ENCODE assay signal across 19 cellular contexts in genomic region chr12:68176252-68176651, GRCh38. TPM values are rescaled to one million over a fixed set of nuclear protein-coding genes. Genes with fewer than 3 reads are reported as not detected.
DNase-seq lines count a peak whose midpoint lies in the region; ATAC-seq and TF ChIP-seq lines count a peak whose summit lies in the region.
"Had no signal": no experiment of that assay in that cellular context is flagged by ENCODE, and none has a peak within 500 bp of the region (broad histone marks: within the 10 kb centered on the region; RNA-seq: fewer than 3 reads in every experiment).

No MANE protein-coding gene starts in this region.

- no peak for TF ChIP-seq POLR2A in thyroid gland (IDR thresholded peaks at IDR 0.05)

- H3K4me3 Mint-ChIP-seq in activated CD8-positive, alpha-beta memory T cell treated with anti-CD3 and anti-CD28 coated beads, Interleukin-2, amount 10 ng/mL, durations not matched to agents 7 days and 5 days: no peak overlapping the region
- H3K4me3 Mint-ChIP-seq in activated CD8-positive, alpha-beta T cell treated with anti-CD3 and anti-CD28 coated beads, Interleukin-2, amount 10 ng/mL, durations not matched to agents 7 days and 5 days: peak overlapping the region; percentile 57
- H3K4me3 Mint-ChIP-seq in naive thymus-derived CD8-positive, alpha-beta T cell: peak overlapping the region; percentile 70 to 85 (median 80)

- peaks cover 7% of the 10 kb centered on the region for H3K36me3 Mint-ChIP-seq in activated CD8-positive, alpha-beta memory T cell treated with anti-CD3 and anti-CD28 coated beads, Interleukin-2, amount 10 ng/mL, durations not matched to agents 7 days and 5 days
- peaks cover 2% of the 10 kb centered on the region for H3K36me3 Mint-ChIP-seq in activated CD8-positive, alpha-beta T cell treated with anti-CD3 and anti-CD28 coated beads, Interleukin-2, amount 10 ng/mL, durations not matched to agents 7 days and 5 days (ENCODE audit: low read depth)
- H3K36me3 Mint-ChIP-seq in naive thymus-derived CD8-positive, alpha-beta T cell: no peaks in the 10 kb centered on the region

- H3K27ac Mint-ChIP-seq in activated CD8-positive, alpha-beta memory T cell treated with anti-CD3 and anti-CD28 coated beads, Interleukin-2, amount 10 ng/mL, durations not matched to agents 7 days and 5 days: peak overlapping the region; percentile 86
- peak overlapping the region; percentile 81 for H3K27ac Mint-ChIP-seq in activated CD8-positive, alpha-beta T cell treated with anti-CD3 and anti-CD28 coated beads, Interleukin-2, amount 10 ng/mL, durations not matched to agents 7 days and 5 days
- H3K27ac Mint-ChIP-seq in naive thymus-derived CD8-positive, alpha-beta T cell: peak overlapping the region; percentile 55 to 97 (median 95)

- DNase-seq in activated CD8-positive, alpha-beta memory T cell treated with anti-CD3 and anti-CD28 coated beads, Interleukin-2, amount 10 ng/mL, durations not matched to agents 7 days and 5 days: no peak
- no peak for DNase-seq in activated CD8-positive, alpha-beta memory T cell treated with anti-CD3 and anti-CD28 coated beads, Interleukin-2, amount 50 U/mL, for 48 hours
- no peak for DNase-seq in activated CD8-positive, alpha-beta T cell treated with anti-CD3 and anti-CD28 coated beads, Interleukin-2, amount 10 ng/mL, durations not matched to agents 7 days and 5 days
- DNase-seq in naive thymus-derived CD8-positive, alpha-beta T cell: no peak
- DNase-seq in globus pallidus (ENCODE audit: low spot score): no peak
- no peak for DNase-seq in thyroid gland
- DNase-seq in anterior cingulate cortex (lab: John Stamatoyannopoulos, UW): no peak
- DNase-seq: cerebellar nuclear complex, IMR-90, lower lobe of right lung, MV-4-11, NCI-H2081 treated with DMSO at 0.1 percent for 48 hours, SHP77 treated with DMSO at 0.1 percent for 48 hours, substantia nigra had no signal

- H3K27me3 ChIP-seq in thyroid gland: no peaks in the 10 kb centered on the region

- H3K4me3 ChIP-seq in thyroid gland (replicated peaks in 1 of 3): no peak overlapping the region
- H3K4me3 ChIP-seq: lower lobe of right lung had no signal

- H3K4me1 Mint-ChIP-seq in activated CD8-positive, alpha-beta memory T cell treated with anti-CD3 and anti-CD28 coated beads, Interleukin-2, amount 10 ng/mL, durations not matched to agents 7 days and 5 days: peaks cover 69% of the 10 kb centered on the region
- peaks cover 67% of the 10 kb centered on the region for H3K4me1 Mint-ChIP-seq in activated CD8-positive, alpha-beta T cell treated with anti-CD3 and anti-CD28 coated beads, Interleukin-2, amount 10 ng/mL, durations not matched to agents 7 days and 5 days (ENCODE audit: low read depth)
- peaks cover 39 to 79% (median 68%) of the 10 kb centered on the region in 4 donors for H3K4me1 Mint-ChIP-seq in naive thymus-derived CD8-positive, alpha-beta T cell

- H3K27me3 Mint-ChIP-seq in activated CD8-positive, alpha-beta memory T cell treated with anti-CD3 and anti-CD28 coated beads, Interleukin-2, amount 10 ng/mL, durations not matched to agents 7 days and 5 days: no peaks in the 10 kb centered on the region
- H3K27me3 Mint-ChIP-seq in activated CD8-positive, alpha-beta T cell treated with anti-CD3 and anti-CD28 coated beads, Interleukin-2, amount 10 ng/mL, durations not matched to agents 7 days and 5 days (ENCODE audit: low read depth): no peaks in the 10 kb centered on the region
- H3K27me3 Mint-ChIP-seq in naive thymus-derived CD8-positive, alpha-beta T cell: no peaks in the 10 kb centered on the region

- ATAC-seq in activated CD8-positive, alpha-beta memory T cell treated with anti-CD3 and anti-CD28 coated beads, Interleukin-2, amount 10 ng/mL, durations not matched to agents 7 days and 5 days: no peak
- ATAC-seq in GM21515 (IDR thresholded peaks at IDR 0.05; ENCODE audit: unreplicated experiment): peak; percentile 2
- ATAC-seq in activated CD8-positive, alpha-beta T cell treated with anti-CD3 and anti-CD28 coated beads, Interleukin-2, amount 10 ng/mL, durations not matched to agents 7 days and 5 days: no peak
- ATAC-seq in naive thymus-derived CD8-positive, alpha-beta T cell: no peak

- no peaks in the 10 kb centered on the region for H3K9me3 Mint-ChIP-seq in activated CD8-positive, alpha-beta memory T cell treated with anti-CD3 and anti-CD28 coated beads, Interleukin-2, amount 10 ng/mL, durations not matched to agents 7 days and 5 days (ENCODE audit: low read depth)
- no peaks in the 10 kb centered on the region for H3K9me3 Mint-ChIP-seq in activated CD8-positive, alpha-beta T cell treated with anti-CD3 and anti-CD28 coated beads, Interleukin-2, amount 10 ng/mL, durations not matched to agents 7 days and 5 days (ENCODE audit: insufficient read depth)
- peaks cover 0 to 11% (median 0%) of the 10 kb centered on the region in 9 donors for H3K9me3 Mint-ChIP-seq in naive thymus-derived CD8-positive, alpha-beta T cell

- no peak for TF ChIP-seq CTCF in thyroid gland (IDR thresholded peaks at IDR 0.05)

- no peak overlapping the region for H3K27ac ChIP-seq in thyroid gland
- H3K27ac ChIP-seq: lower lobe of right lung had no signal

- H3K36me3 ChIP-seq in thyroid gland: no peaks in the 10 kb centered on the region
- H3K36me3 ChIP-seq: lower lobe of right lung had no signal

- CTCF ChIA-PET in activated CD8-positive, alpha-beta memory T cell treated with anti-CD3 and anti-CD28 coated beads, Interleukin-2, amount 10 ng/mL, durations not matched to agents 7 days and 5 days (lab: Charles Lee): interaction anchor here (0.7 to 3.2 kb wide), 6 partner anchors 10 to 137 kb away, joined by 3 to 7 read pairs (median 6); no protein-coding TSS in a partner anchor
- CTCF ChIA-PET in activated CD8-positive, alpha-beta T cell treated with anti-CD3 and anti-CD28 coated beads, Interleukin-2, amount 10 ng/mL, durations not matched to agents 7 days and 5 days (lab: Charles Lee): interaction anchor here (0.7 to 3.2 kb wide), 10 partner anchors 10 to 139 kb away, joined by 3 to 20 read pairs (median 4); partner anchors contain the start of gene IFNG

- H3K4me1 ChIP-seq in thyroid gland: no peaks in the 10 kb centered on the region
- H3K4me1 ChIP-seq: lower lobe of right lung had no signal

- H3K9me3 ChIP-seq in thyroid gland: no peaks in the 10 kb centered on the region
- H3K9me3 ChIP-seq: lower lobe of right lung had no signal

- POLR2A ChIA-PET in activated CD8-positive, alpha-beta T cell treated with anti-CD3 and anti-CD28 coated beads, Interleukin-2, amount 10 ng/mL, durations not matched to agents 7 days and 5 days (lab: Charles Lee): interaction anchor here (0.7 kb wide), 1 partner anchor 20 kb away, joined by 3 read pairs; no protein-coding TSS in a partner anchor
- POLR2A ChIA-PET in naive thymus-derived CD8-positive, alpha-beta T cell (lab: Charles Lee): interaction anchor here (0.6 to 1.5 kb wide), 8 partner anchors 11 to 907 kb away, joined by 3 to 10 read pairs (median 4); partner anchors contain the start of gene CAND1

- intact Hi-C loops in thyroid gland (cut with DNase I): no loop called here

RNA-seq across cellular contexts. Expression of gene IFNG, which starts 16.7 kb away (rescaled TPM):
- 100 to 1,000 TPM in 1 of 2 experiments, 10 to 100 TPM in 1; 25.7 to 117 TPM for total RNA-seq in activated CD8-positive, alpha-beta memory T cell treated with anti-CD3 and anti-CD28 coated beads, Interleukin-2, amount 10 ng/mL, durations not matched to agents 7 days and 5 days
- 1 to 10 TPM; 3.1 to 5.0 TPM for total RNA-seq in activated CD8-positive, alpha-beta T cell treated with anti-CD3 and anti-CD28 coated beads, Interleukin-2, amount 10 ng/mL, durations not matched to agents 7 days and 5 days
- not detected for total RNA-seq in naive thymus-derived CD8-positive, alpha-beta T cell
- 1 to 10 TPM in 1 of 3 donors, under 1 TPM in 1, not detected in 1; 0.27 to 8.6 TPM for polyA plus RNA-seq in naive thymus-derived CD8-positive, alpha-beta T cell
- not detected for total RNA-seq in thyroid gland
- total RNA-seq: frontal cortex, IMR-90, lower lobe of right lung, pulmonary artery endothelial cell had no signal
- polyA plus RNA-seq: AG04450, IMR-90, neural cell had no signal

RNA-seq across cellular contexts. Expression of gene IL26, which starts 49.4 kb away (rescaled TPM):
- under 1 TPM in 1 of 2 experiments, not detected in 1; 0.35 TPM for total RNA-seq in activated CD8-positive, alpha-beta memory T cell treated with anti-CD3 and anti-CD28 coated beads, Interleukin-2, amount 10 ng/mL, durations not matched to agents 7 days and 5 days
- under 1 TPM in 1 of 2 experiments, not detected in 1; 0.23 TPM for total RNA-seq in activated CD8-positive, alpha-beta T cell treated with anti-CD3 and anti-CD28 coated beads, Interleukin-2, amount 10 ng/mL, durations not matched to agents 7 days and 5 days
- total RNA-seq in naive thymus-derived CD8-positive, alpha-beta T cell: not detected
- polyA plus RNA-seq in naive thymus-derived CD8-positive, alpha-beta T cell: under 1 TPM in 1 of 3 donors, not detected in 2; 0.54 TPM
- not detected for total RNA-seq in thyroid gland
- total RNA-seq: frontal cortex, IMR-90, lower lobe of right lung, pulmonary artery endothelial cell had no signal
- polyA plus RNA-seq: AG04450, IMR-90, neural cell had no signal

Comparison
In these comparisons a context has a peak if more than half of its experiments do, and no peak if none do; other contexts are left out.
1. RNA of gene IFNG, which starts 16.7 kb away (total RNA-seq): 25.7 to 117 TPM in activated CD8-positive, alpha-beta memory T cell treated with anti-CD3 and anti-CD28 coated beads, Interleukin-2, amount 10 ng/mL, durations not matched to agents 7 days and 5 days; 3.1 to 5.0 TPM in activated CD8-positive, alpha-beta T cell treated with anti-CD3 and anti-CD28 coated beads, Interleukin-2, amount 10 ng/mL, durations not matched to agents 7 days and 5 days, not detected in naive thymus-derived CD8-positive, alpha-beta T cell and not detected in thyroid gland; every median in the first group is over 4 times any median in the second.
2. Peak in every context shown above with its lines, with median percentiles within 50 percentile points of each other: H3K27ac Mint-ChIP-seq.